Comparison of ENCODE assay signal across 1 cellular context in genomic region chr11:47642099-47642855, GRCh38.
TF ChIP-seq lines count a peak whose summit lies in the region.

Gene MTCH2, minus strand, starts transcription at chr11:47642559. Its CDS starts 94 bp downstream, at chr11:47642465.

TF ChIP-seq in SK-N-SH, 30 proteins besides CTCF, POLR2A, EP300 and RAD21 (continued from another document):
- TF ChIP-seq IRF3 (IDR thresholded peaks at IDR 0.05; ENCODE audit: low read depth, low read length) (no peak), RFX5 (IDR thresholded peaks at IDR 0.05; ENCODE audit: low read length) (no peak), MXI1 (IDR thresholded peaks at IDR 0.05; ENCODE audit: low read depth, low read length) (peak; percentile 83), RCOR1 (IDR thresholded peaks at IDR 0.05; ENCODE audit: low read length) (no peak), YY1 (IDR thresholded peaks at IDR 0.05; ENCODE audit: low read depth) (peak; percentile 91), TEAD4 (IDR thresholded peaks at IDR 0.05; ENCODE audit: borderline replicate concordance, insufficient read depth) (no peak), USF2 (IDR thresholded peaks at IDR 0.05; ENCODE audit: borderline replicate concordance, low read depth, low read length) (peak; percentile 76), JUND (IDR thresholded peaks at IDR 0.05) (no peak), NRF1 (IDR thresholded peaks at IDR 0.05; ENCODE audit: low read depth, low read length) (peak; percentile 98), ELF1 (IDR thresholded peaks at IDR 0.05) (0 out of 2 replicates have a peak, but pooled peaks have one; percentile 33), TCF12 (IDR thresholded peaks at IDR 0.05) (no peak), ZBTB33 (IDR thresholded peaks at IDR 0.05; ENCODE audit: borderline replicate concordance, low read depth) (no peak), FOSL2 (IDR thresholded peaks at IDR 0.05; ENCODE audit: borderline replicate concordance, low read depth) (no peak)
